Comparison of ENCODE assay signal across 8 cellular contexts in the genomic region with DNA sequence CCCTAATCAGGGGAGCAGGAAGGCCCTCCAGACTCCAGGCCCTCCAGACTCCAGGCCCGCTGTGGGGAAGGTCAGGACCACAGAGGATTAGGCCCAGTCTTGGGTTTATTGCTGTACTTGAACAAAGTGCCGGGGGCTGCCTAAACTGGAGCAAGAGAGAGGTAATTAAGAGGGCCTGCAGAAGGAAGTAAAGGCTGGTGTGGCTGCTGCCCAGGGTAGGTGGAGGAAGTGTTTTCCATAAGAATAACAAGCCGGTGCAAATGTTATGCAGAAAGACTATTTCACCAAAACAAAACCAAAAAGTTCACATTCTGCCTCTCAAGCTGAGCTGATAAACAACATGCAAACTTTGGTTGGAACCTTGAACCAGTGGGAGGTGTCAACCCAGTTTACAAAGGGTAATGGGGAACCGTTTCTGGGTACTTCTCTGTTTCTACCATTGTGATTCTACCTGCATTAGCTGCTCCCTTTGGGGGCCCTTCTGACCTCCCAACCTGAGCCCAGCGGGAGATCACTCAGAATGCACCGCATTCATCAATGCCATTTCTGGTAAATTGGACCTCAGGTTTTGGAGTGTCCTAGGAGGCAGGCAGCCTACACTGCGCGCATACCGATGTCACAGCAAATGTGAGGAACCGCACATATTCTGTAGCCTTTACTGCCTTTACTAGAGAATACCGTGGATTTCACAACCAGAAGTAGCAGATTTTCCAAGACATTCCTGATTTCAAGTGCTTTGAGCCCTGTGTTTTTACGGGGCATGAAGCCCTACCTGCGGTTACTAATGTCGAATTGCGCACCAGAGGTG. TPM values are rescaled to one million over a fixed set of nuclear protein-coding genes. Genes with fewer than 3 reads are reported as not detected.
DNase-seq lines count a peak whose midpoint lies in the region; ATAC-seq and TF ChIP-seq lines count a peak whose summit lies in the region.

No MANE protein-coding gene starts in this region.

- ATAC-seq in activated T-cell treated with anti-CD3 and anti-CD28 coated beads, Interleukin-2, amount 50 U/mL, for 4 hours = no peak
- ATAC-seq in activated naive CD8-positive, alpha-beta T cell treated with anti-CD3 and anti-CD28 coated beads, Interleukin-2, amount 50 U/mL, for 24 hours = no peak
- no peak for ATAC-seq in HG03175 (IDR thresholded peaks at IDR 0.05; ENCODE audit: unreplicated experiment)

- 76% methylated on average over 15 of the region's 15 CpGs for WGBS in liver

- H3K4me3 ChIP-seq in liver (ENCODE audit: low read depth in 1 of 3, low read length in 3 of 3) = peak overlapping the region in 2 of 3 donors; percentile 54 to 67

- H3K36me3 Mint-ChIP-seq in activated T-cell treated with anti-CD3 and anti-CD28 coated beads, Interleukin-2, amount 50 U/mL, for 4 hours (ENCODE audit: insufficient read depth) = no peaks in the 10 kb centered on the region
- H3K36me3 Mint-ChIP-seq in activated naive CD8-positive, alpha-beta T cell treated with anti-CD3 and anti-CD28 coated beads, Interleukin-2, amount 50 U/mL, for 24 hours (ENCODE audit: low read depth) = no peaks in the 10 kb centered on the region

- DNase-seq in activated T-cell treated with anti-CD3 and anti-CD28 coated beads, Interleukin-2, amount 50 U/mL, for 4 hours = no peak
- DNase-seq in activated T-cell treated with anti-CD3 and anti-CD28 coated beads for 4 hours (no peak), NCI-H226 (no peak)
- DNase-seq in activated naive CD8-positive, alpha-beta T cell treated with anti-CD3 and anti-CD28 coated beads, Interleukin-2, amount 50 U/mL, for 24 hours = no peak
- no peak for DNase-seq in stimulated activated CD4-positive, alpha-beta T cell treated with anti-CD3 and anti-CD28 coated beads, Interleukin-1b, Interleukin-23, amount 100 ng/mL, for 48 hours

- H3K4me3 Mint-ChIP-seq in activated T-cell treated with anti-CD3 and anti-CD28 coated beads, Interleukin-2, amount 50 U/mL, for 4 hours = peak overlapping the region; percentile 47
- peak overlapping the region; percentile 58 for H3K4me3 Mint-ChIP-seq in activated naive CD8-positive, alpha-beta T cell treated with anti-CD3 and anti-CD28 coated beads, Interleukin-2, amount 50 U/mL, for 24 hours

- no peaks in the 10 kb centered on the region for H3K36me3 ChIP-seq in liver (ENCODE audit: control insufficient read depth in 4 of 4, insufficient read depth in 3 of 4, low read depth in 1 of 4, low read length in 3 of 4)

- no peaks in the 10 kb centered on the region for H3K27me3 Mint-ChIP-seq in activated T-cell treated with anti-CD3 and anti-CD28 coated beads, Interleukin-2, amount 50 U/mL, for 4 hours (ENCODE audit: low read depth)
- H3K27me3 Mint-ChIP-seq in activated naive CD8-positive, alpha-beta T cell treated with anti-CD3 and anti-CD28 coated beads, Interleukin-2, amount 50 U/mL, for 24 hours = no peaks in the 10 kb centered on the region

- H3K9ac ChIP-seq in liver (ENCODE audit: low read depth in 1 of 2, low read length in 2 of 2) = no peak overlapping the region

- peaks cover 5 to 47% (median 20%) of the 10 kb centered on the region in 4 donors for H3K4me1 ChIP-seq in liver (ENCODE audit: control insufficient read depth in 4 of 4, insufficient read depth in 4 of 4, low read length in 3 of 4)

- no peak overlapping the region for H3K27ac Mint-ChIP-seq in activated naive CD8-positive, alpha-beta T cell treated with anti-CD3 and anti-CD28 coated beads, Interleukin-2, amount 50 U/mL, for 24 hours

- H3K4me1 Mint-ChIP-seq in activated T-cell treated with anti-CD3 and anti-CD28 coated beads, Interleukin-2, amount 50 U/mL, for 4 hours (ENCODE audit: low read depth) = peaks cover 15% of the 10 kb centered on the region
- H3K4me1 Mint-ChIP-seq in activated naive CD8-positive, alpha-beta T cell treated with anti-CD3 and anti-CD28 coated beads, Interleukin-2, amount 50 U/mL, for 24 hours = peaks cover 19% of the 10 kb centered on the region

- H3K27ac ChIP-seq in liver (ENCODE audit: low read depth in 1 of 2, low read length in 2 of 2) (peak overlapping the region; percentile 2 to 76), temporal lobe (ENCODE audit: low read depth, low read length) (peak overlapping the region; percentile 63)

- no peaks in the 10 kb centered on the region for H3K9me3 ChIP-seq in liver (ENCODE audit: control insufficient read depth in 4 of 4, low read length in 3 of 4)

- TF ChIP-seq CTCF in liver (IDR thresholded peaks at IDR 0.05; ENCODE audit: low read depth, low read length, missing input control) = no peak

- no peaks in the 10 kb centered on the region for H3K9me3 Mint-ChIP-seq in activated T-cell treated with anti-CD3 and anti-CD28 coated beads, Interleukin-2, amount 50 U/mL, for 4 hours
- H3K9me3 Mint-ChIP-seq in activated naive CD8-positive, alpha-beta T cell treated with anti-CD3 and anti-CD28 coated beads, Interleukin-2, amount 50 U/mL, for 24 hours = no peaks in the 10 kb centered on the region

- H3K27me3 ChIP-seq in liver (ENCODE audit: control insufficient read depth in 4 of 4, insufficient read depth in 4 of 4, low read length in 3 of 4) = no peaks in the 10 kb centered on the region

- no peak for TF ChIP-seq RAD21 in liver (IDR thresholded peaks at IDR 0.05)

TF ChIP-seq in liver, 16 proteins besides CTCF, POLR2A, EP300 and RAD21:
- TF ChIP-seq FOXA2 (IDR thresholded peaks at IDR 0.05) = no peak
- TF ChIP-seq HNF4A (conservative IDR thresholded peaks at IDR 0.05) = peak in 1 of 2 donors; percentile 30
- TF ChIP-seq RXRA (IDR thresholded peaks at IDR 0.05) = peak in 1 of 2 donors; percentile 52
TF ChIP-seq in liver: peak in this region for 2.

RNA-seq across cellular contexts. Expression of gene BCOR, which starts 59.7 kb away (rescaled TPM):
- total RNA-seq in activated T-cell treated with anti-CD3 and anti-CD28 coated beads, Interleukin-2, amount 50 U/mL, for 4 hours = 10 to 100 TPM; 53.4 to 58.5 (median 54.5) TPM
- total RNA-seq in liver (10 to 100 TPM; 15.1 to 23.0 TPM), temporal lobe (36.1 TPM)
- 1 to 10 TPM; 5.6 to 6.8 TPM for polyA plus RNA-seq in liver
